In genomic region chr14:105204206-105204930, GRCh38 we compare ENCODE assay signal across 13 cellular contexts. TPM values are rescaled to one million over a fixed set of nuclear protein-coding genes. Genes with fewer than 3 reads are reported as not detected.
DNase-seq lines count a peak whose midpoint lies in the region; ATAC-seq, FAIRE-seq and TF ChIP-seq lines count a peak whose summit lies in the region.
"Had no signal": no experiment of that assay in that cellular context is flagged by ENCODE, and none has a peak within 500 bp of the region (broad histone marks: within the 10 kb centered on the region; RNA-seq: fewer than 3 reads in every experiment).

No MANE protein-coding gene starts in this region.

- TF ChIP-seq CTCF in body of pancreas (IDR thresholded peaks at IDR 0.05) (peak in 1 of 7 experiments; percentile 15), keratinocyte (optimal IDR thresholded peaks at IDR 0.05 in 1 of 3, IDR thresholded peaks at IDR 0.05 in 1 of 3, conservative IDR thresholded peaks at IDR 0.05 in 1 of 3; ENCODE audit: extremely low read depth in 1 of 3, insufficient read depth in 2 of 3, low read length in 3 of 3) (no peak)

- H3K27me3 ChIP-seq in body of pancreas (peaks cover 0 to 18% of the 10 kb centered on the region in 2 donors), keratinocyte (ENCODE audit: control insufficient read depth, extremely low read depth, insufficient read depth, low read length) (no peaks in the 10 kb centered on the region), small intestine (ENCODE audit: control insufficient read depth in 2 of 2, insufficient read depth in 2 of 2, low read length in 2 of 2) (peaks cover 0 to 11% of the 10 kb centered on the region in 2 donors)

- peak overlapping the region; percentile 46 to 56 (median 55) for H3K27ac ChIP-seq in body of pancreas
- no peak overlapping the region for H3K27ac ChIP-seq in keratinocyte (ENCODE audit: control insufficient read depth, insufficient read depth, low read length)
- H3K27ac ChIP-seq in small intestine (ENCODE audit: low read depth in 1 of 2, low read length in 1 of 2), result no peak overlapping the region
- H3K27ac ChIP-seq: skin epidermis had no signal

- intact Hi-C loops in body of pancreas (cut with DNase I), result loop anchor here (5.0 kb wide), 2 partner anchors 78 to 143 kb away; no protein-coding TSS in a partner anchor

- FAIRE-seq in HTR-8/SVneo (lab: Jason Lieb, UNC) (peak; percentile 85), keratinocyte (lab: Jason Lieb, UNC) (peak; percentile 46), small intestine (lab: Jason Lieb, UNC) (no peak)

- dilution Hi-C loops in keratinocyte (cut with MboI; ENCODE audit: extremely low pct_ligation_motif_present, low sequenced_read_pairs), result no loop called here

- H3K9me3 ChIP-seq in body of pancreas, result no peaks in the 10 kb centered on the region
- no peaks in the 10 kb centered on the region for H3K9me3 ChIP-seq in keratinocyte (ENCODE audit: control insufficient read depth, low read depth, low read length)
- no peaks in the 10 kb centered on the region for H3K9me3 ChIP-seq in small intestine (ENCODE audit: control insufficient read depth, low read depth)

- H3K9me1 ChIP-seq in keratinocyte (ENCODE audit: control insufficient read depth, extremely low read depth, insufficient read depth, low read length), result no peaks in the 10 kb centered on the region

- no peak overlapping the region for H3K9ac ChIP-seq in keratinocyte (ENCODE audit: control insufficient read depth, extremely low read depth, insufficient read depth, low read length)

- 32 to 34% methylated on average over 13 to 23 of the region's 24 CpGs for WGBS in body of pancreas, 2 donors
- 12 to 48% (median 22%) methylated on average over 24 of the region's 24 CpGs for WGBS in small intestine, 3 donors

- ATAC-seq in body of pancreas (peak; percentile 92), GM19324 (IDR thresholded peaks at IDR 0.05; ENCODE audit: low FRiP score, unreplicated experiment) (no peak), HG03442 (IDR thresholded peaks at IDR 0.05; ENCODE audit: unreplicated experiment) (no peak)
- ATAC-seq: stimulated activated memory B cell treated with anti-CD40 and anti-IgM and Interleukin-4, amounts not matched to agents 10 μg/mL and 1 μg/mL and 100 μg/mL, for 72 hours had no signal

- no peaks in the 10 kb centered on the region for H3K79me2 ChIP-seq in keratinocyte (ENCODE audit: control insufficient read depth, insufficient read depth, low read length)

- TF ChIP-seq POLR2A in body of pancreas (IDR thresholded peaks at IDR 0.05), result no peak

- DNase-seq in HTR-8/SVneo (ENCODE audit: insufficient read length, low spot score) (no peak), body of pancreas (peak; percentile 89 to 95 (median 93)), keratinocyte (ENCODE audit: low read depth, low spot score) (peak; percentile 58), small intestine (peak; percentile 84), DMS153 treated with DMSO at 0.1 percent for 48 hours (lab: John Stamatoyannopoulos, UW; ENCODE audit: unreplicated experiment) (no peak), DMS114 treated with DMSO at 0.1 percent for 48 hours (lab: John Stamatoyannopoulos, UW; ENCODE audit: unreplicated experiment) (no peak)
- DNase-seq: activated CD4-positive, alpha-beta memory T cell treated with anti-CD3 and anti-CD28 coated beads for 36 hours; GF-D8; NCI-H1092 had no signal

- H4K20me1 ChIP-seq in keratinocyte (ENCODE audit: control insufficient read depth, extremely low read depth, insufficient read depth, low read length), result no peaks in the 10 kb centered on the region

- H3K4me1 ChIP-seq in body of pancreas (peaks cover 49% of the 10 kb centered on the region), keratinocyte (ENCODE audit: control insufficient read depth, extremely low read depth, insufficient read depth, low read length) (peaks cover 11% of the 10 kb centered on the region), small intestine (ENCODE audit: control insufficient read depth in 2 of 2, insufficient read depth in 1 of 2, low read depth in 1 of 2, low read length in 1 of 2) (peaks cover 0 to 2% of the 10 kb centered on the region in 2 donors)

- H2AFZ ChIP-seq in keratinocyte (ENCODE audit: control insufficient read depth, low read length), result peak overlapping the region; percentile 8

- H3K4me2 ChIP-seq in keratinocyte (ENCODE audit: control insufficient read depth, extremely low read depth, insufficient read depth, low read depth, low read length), result peak overlapping the region; percentile 35

- H3K36me3 ChIP-seq in body of pancreas (replicated peaks in 1 of 2; ENCODE audit: insufficient read depth in 1 of 2, low read depth in 2 of 2), result no peaks in the 10 kb centered on the region
- no peaks in the 10 kb centered on the region for H3K36me3 ChIP-seq in keratinocyte (ENCODE audit: control insufficient read depth in 2 of 2, extremely low read depth in 1 of 2, insufficient read depth in 2 of 2, low read length in 2 of 2)
- no peaks in the 10 kb centered on the region for H3K36me3 ChIP-seq in small intestine (ENCODE audit: control insufficient read depth in 2 of 2, insufficient read depth in 2 of 2, low read length in 2 of 2)

- no peak overlapping the region for H3K4me3 ChIP-seq in body of pancreas
- no peak overlapping the region for H3K4me3 ChIP-seq in keratinocyte (ENCODE audit: control insufficient read depth in 2 of 3, extremely low read depth in 1 of 3, insufficient read depth in 2 of 3, low read depth in 1 of 3, low read length in 3 of 3)
- H3K4me3 ChIP-seq in small intestine (ENCODE audit: low read depth in 1 of 2, low read length in 2 of 2), result no peak overlapping the region
- H3K4me3 ChIP-seq: skin epidermis had no signal

RNA-seq across cellular contexts. Expression of gene NUDT14, which starts 23.3 kb away (rescaled TPM):
- 10 to 100 TPM; 28.8 to 66.9 TPM for total RNA-seq in body of pancreas
- polyA plus RNA-seq in keratinocyte, result 15.6 to 28.8 TPM (median 16.1 TPM) in 3 replicates
- polyA plus RNA-seq in keratinocyte (2011; ENCODE audit: low read depth), result 4.9 TPM
- polyA plus RNA-seq in keratinocyte (2011; cell fraction: cytosol; rRNA removed), result 9.0 and 27.0 TPM in 2 replicates
- polyA plus RNA-seq in keratinocyte (2011; cell fraction: nucleus; rRNA removed), result 9.5 and 12.3 TPM in 2 replicates
- 19.5 and 34.9 TPM in 2 replicates for polyA plus RNA-seq in keratinocyte (2012; ENCODE audit: low replicate concordance)
- 7.7 to 14.3 TPM (median 11.1 TPM) in 3 replicates for polyA minus RNA-seq in keratinocyte
- polyA minus RNA-seq in keratinocyte (2011; cell fraction: cytosol; rRNA and poly(A)+ RNA removed), result 37.0 TPM
- polyA minus RNA-seq in keratinocyte (2011; cell fraction: nucleus; rRNA and poly(A)+ RNA removed), result 2.3 and 5.8 TPM in 2 replicates
- polyA plus RNA-seq in small intestine, result 10 to 100 TPM; 25.9 to 61.1 (median 42.4) TPM

RNA-seq across cellular contexts. Expression of gene JAG2, which starts 35.8 kb away (rescaled TPM):
- total RNA-seq in body of pancreas, result 10 to 100 TPM; 13.5 to 36.3 TPM
- polyA plus RNA-seq in keratinocyte (28.3 to 38.2 TPM (median 36.5 TPM) in 3 replicates), small intestine (10 to 100 TPM in 1 of 3 donors, 1 to 10 TPM in 2; 2.0 to 15.1 (median 2.2) TPM)
- 7.2 TPM for polyA plus RNA-seq in keratinocyte (2011; ENCODE audit: low read depth)
- polyA plus RNA-seq in keratinocyte (2011; cell fraction: cytosol; rRNA removed), result 9.4 and 18.2 TPM in 2 replicates
- polyA plus RNA-seq in keratinocyte (2011; cell fraction: nucleus; rRNA removed), result 140 and 145 TPM in 2 replicates
- polyA plus RNA-seq in keratinocyte (2012; ENCODE audit: low replicate concordance), result 17.3 and 74.5 TPM in 2 replicates
- 48.0 to 72.7 TPM (median 66.2 TPM) in 3 replicates for polyA minus RNA-seq in keratinocyte
- polyA minus RNA-seq in keratinocyte (2011; cell fraction: cytosol; rRNA and poly(A)+ RNA removed), result 39.1 TPM
- 141 and 154 TPM in 2 replicates for polyA minus RNA-seq in keratinocyte (2011; cell fraction: nucleus; rRNA and poly(A)+ RNA removed)

RNA-seq across cellular contexts. Expression of gene BTBD6, which starts 44.0 kb away (rescaled TPM):
- total RNA-seq in body of pancreas, result 10 to 100 TPM; 13.0 to 22.4 TPM
- polyA plus RNA-seq in keratinocyte (22.2 to 31.9 TPM (median 28.3 TPM) in 3 replicates), small intestine (10 to 100 TPM; 40.6 to 84.1 (median 58.9) TPM)
- polyA plus RNA-seq in keratinocyte (2011; ENCODE audit: low read depth), result 13.2 TPM
- polyA plus RNA-seq in keratinocyte (2011; cell fraction: cytosol; rRNA removed), result 16.7 and 24.8 TPM in 2 replicates
- polyA plus RNA-seq in keratinocyte (2011; cell fraction: nucleus; rRNA removed), result 26.6 and 27.7 TPM in 2 replicates
- 25.9 and 34.5 TPM in 2 replicates for polyA plus RNA-seq in keratinocyte (2012; ENCODE audit: low replicate concordance)
- polyA minus RNA-seq in keratinocyte, result 25.7 to 27.9 TPM (median 26.1 TPM) in 3 replicates
- polyA minus RNA-seq in keratinocyte (2011; cell fraction: cytosol; rRNA and poly(A)+ RNA removed), result 32.8 TPM
- polyA minus RNA-seq in keratinocyte (2011; cell fraction: nucleus; rRNA and poly(A)+ RNA removed), result 6.7 and 8.5 TPM in 2 replicates

Comparison
In these comparisons a context has a peak if more than half of its experiments do, and no peak if none do; other contexts are left out.
1. DNase-seq: peak in body of pancreas (4 of 4), keratinocyte (single experiment) and small intestine (single experiment); none in HTR-8/SVneo (single experiment), DMS153 treated with DMSO at 0.1 percent for 48 hours (single experiment) and DMS114 treated with DMSO at 0.1 percent for 48 hours (single experiment).
2. H3K27ac ChIP-seq: peak in body of pancreas (4 of 4); none in keratinocyte (single experiment) and small intestine (0 of 2).